ENCODE assay signal across 11 cellular contexts in genomic region chr12:112998997-112999767, GRCh38. TPM values are rescaled to one million over a fixed set of nuclear protein-coding genes. Genes with fewer than 3 reads are reported as not detected.
DNase-seq lines count a peak whose midpoint lies in the region; ATAC-seq and TF ChIP-seq lines count a peak whose summit lies in the region.
"Had no signal": no experiment of that assay in that cellular context is flagged by ENCODE, and none has a peak within 500 bp of the region (broad histone marks: within the 10 kb centered on the region; RNA-seq: fewer than 3 reads in every experiment).

No MANE protein-coding gene starts in this region.

- TF ChIP-seq CTCF in activated B cell treated with CpG ODN at 0.5 μM for 24 hours (IDR thresholded peaks at IDR 0.05) (no peak), gastroesophageal sphincter (IDR thresholded peaks at IDR 0.05) (no peak)

- H3K9me3 ChIP-seq in gastroesophageal sphincter: peaks cover 0 to 8% (median 0%) of the 10 kb centered on the region in 3 donors

- ATAC-seq in GM18508 (IDR thresholded peaks at IDR 0.05; ENCODE audit: insufficient read depth, unreplicated experiment) (peak; percentile 78), GM21526 (IDR thresholded peaks at IDR 0.05; ENCODE audit: low FRiP score, unreplicated experiment) (peak; percentile 97), HG03354 (IDR thresholded peaks at IDR 0.05; ENCODE audit: poor library complexity, severe bottlenecking, unreplicated experiment) (peak; percentile 98), activated B cell treated with CpG ODN at 0.5 μM for 24 hours (ENCODE audit: low read depth) (peak; percentile 95), gastroesophageal sphincter (no peak)
- ATAC-seq in activated CD8-positive, alpha-beta memory T cell treated with anti-CD3 and anti-CD28 coated beads, Interleukin-2, amount 10 ng/mL, durations not matched to agents 7 days and 5 days: no peak

- DNase-seq in activated B cell treated with CpG ODN at 0.5 μM for 24 hours: no peak
- DNase-seq in NCI-H446 (lab: John Stamatoyannopoulos, UW): no peak
- no peak for DNase-seq in amniotic stem cell (lab: John Stamatoyannopoulos, UW)
- no peak for DNase-seq in activated CD8-positive, alpha-beta memory T cell treated with anti-CD3 and anti-CD28 coated beads, Interleukin-2, amount 10 ng/mL, durations not matched to agents 7 days and 5 days
- DNase-seq: activated naive CD4-positive, alpha-beta T cell treated with anti-CD3 and anti-CD28 coated beads for 36 hours; DMS153; occipital lobe had no signal

- no peak overlapping the region for H3K27ac ChIP-seq in gastroesophageal sphincter

- CTCF ChIA-PET in activated B cell treated with CpG ODN at 0.5 μM for 24 hours (lab: Charles Lee): interaction anchor here (0.7 to 1.7 kb wide), 3 partner anchors 8 to 93 kb away, joined by 3 to 4 read pairs (median 3); partner anchors contain the start of gene OAS2
- CTCF ChIA-PET in activated CD8-positive, alpha-beta memory T cell treated with anti-CD3 and anti-CD28 coated beads, Interleukin-2, amount 10 ng/mL, durations not matched to agents 7 days and 5 days (lab: Charles Lee): interaction anchor here (1.0 kb wide), 1 partner anchor 11 kb away, joined by 3 read pairs; no protein-coding TSS in a partner anchor

- peak overlapping the region; percentile 79 for H3K27ac Mint-ChIP-seq in activated B cell treated with CpG ODN at 0.5 μM for 24 hours
- no peak overlapping the region for H3K27ac Mint-ChIP-seq in activated CD8-positive, alpha-beta memory T cell treated with anti-CD3 and anti-CD28 coated beads, Interleukin-2, amount 10 ng/mL, durations not matched to agents 7 days and 5 days

- no peaks in the 10 kb centered on the region for H3K4me1 ChIP-seq in gastroesophageal sphincter

- TF ChIP-seq EP300 in gastroesophageal sphincter (IDR thresholded peaks at IDR 0.05): no peak

- peaks cover 85% of the 10 kb centered on the region for H3K36me3 Mint-ChIP-seq in activated B cell treated with CpG ODN at 0.5 μM for 24 hours (ENCODE audit: low read depth)
- peaks cover 89% of the 10 kb centered on the region for H3K36me3 Mint-ChIP-seq in activated CD8-positive, alpha-beta memory T cell treated with anti-CD3 and anti-CD28 coated beads, Interleukin-2, amount 10 ng/mL, durations not matched to agents 7 days and 5 days

- peaks cover 4% of the 10 kb centered on the region for H3K27me3 ChIP-seq in gastroesophageal sphincter

- POLR2A ChIA-PET in activated B cell treated with CpG ODN at 0.5 μM for 24 hours (lab: Charles Lee): interaction anchor here (0.9 to 1.2 kb wide), 4 partner anchors 11 to 175 kb away, joined by 3 to 11 read pairs (median 3); partner anchors contain the start of genes OAS1 and OAS2

- H3K4me3 ChIP-seq in gastroesophageal sphincter: no peak overlapping the region

- TF ChIP-seq POLR2A in gastroesophageal sphincter (IDR thresholded peaks at IDR 0.05): no peak

- no peaks in the 10 kb centered on the region for H3K27me3 Mint-ChIP-seq in activated B cell treated with CpG ODN at 0.5 μM for 24 hours
- no peaks in the 10 kb centered on the region for H3K27me3 Mint-ChIP-seq in activated CD8-positive, alpha-beta memory T cell treated with anti-CD3 and anti-CD28 coated beads, Interleukin-2, amount 10 ng/mL, durations not matched to agents 7 days and 5 days

- intact Hi-C loops in activated B cell treated with CpG ODN at 0.5 μM for 24 hours (cut with micrococcal nuclease): loop anchor here (1.0 kb wide), 1 partner anchor 21 kb away; the partner anchor contains the start of gene OAS2

- H3K36me3 ChIP-seq in gastroesophageal sphincter: peaks cover 0 to 68% of the 10 kb centered on the region in 2 donors

- peaks cover 3% of the 10 kb centered on the region for H3K9me3 Mint-ChIP-seq in activated B cell treated with CpG ODN at 0.5 μM for 24 hours
- no peaks in the 10 kb centered on the region for H3K9me3 Mint-ChIP-seq in activated CD8-positive, alpha-beta memory T cell treated with anti-CD3 and anti-CD28 coated beads, Interleukin-2, amount 10 ng/mL, durations not matched to agents 7 days and 5 days (ENCODE audit: low read depth)
- H3K9me3 Mint-ChIP-seq: activated naive CD4-positive, alpha-beta T cell treated with anti-CD3 and anti-CD28 coated beads for 36 hours had no signal

- WGBS in gastroesophageal sphincter (ENCODE audit: low coverage in 1 of 2), 2 donors: 76 to 78% methylated on average over 10 to 11 of the region's 12 CpGs

- H3K4me1 Mint-ChIP-seq in activated B cell treated with CpG ODN at 0.5 μM for 24 hours: peaks cover 30% of the 10 kb centered on the region
- H3K4me1 Mint-ChIP-seq in activated CD8-positive, alpha-beta memory T cell treated with anti-CD3 and anti-CD28 coated beads, Interleukin-2, amount 10 ng/mL, durations not matched to agents 7 days and 5 days: peaks cover 4% of the 10 kb centered on the region

- H3K4me3 Mint-ChIP-seq in activated B cell treated with CpG ODN at 0.5 μM for 24 hours: peak overlapping the region; percentile 3
- H3K4me3 Mint-ChIP-seq in activated CD8-positive, alpha-beta memory T cell treated with anti-CD3 and anti-CD28 coated beads, Interleukin-2, amount 10 ng/mL, durations not matched to agents 7 days and 5 days: no peak overlapping the region
- H3K4me3 Mint-ChIP-seq: activated naive CD4-positive, alpha-beta T cell treated with anti-CD3 and anti-CD28 coated beads for 36 hours had no signal

RNA-seq across cellular contexts. Expression of gene OAS2, which starts 20.9 kb away (rescaled TPM):
- total RNA-seq in activated B cell treated with CpG ODN at 0.5 μM for 24 hours (46.0 and 51.9 TPM in 2 replicates), gastroesophageal sphincter (1 to 10 TPM; 6.5 to 10.0 (median 7.5) TPM)
- total RNA-seq in activated CD8-positive, alpha-beta memory T cell treated with anti-CD3 and anti-CD28 coated beads, Interleukin-2, amount 10 ng/mL, durations not matched to agents 7 days and 5 days: 100 to 1,000 TPM; 276 to 383 TPM

RNA-seq across cellular contexts. Expression of gene DTX1, which starts 57.3 kb away (rescaled TPM):
- total RNA-seq in activated B cell treated with CpG ODN at 0.5 μM for 24 hours: 75.3 and 79.4 TPM in 2 replicates
- total RNA-seq in activated CD8-positive, alpha-beta memory T cell treated with anti-CD3 and anti-CD28 coated beads, Interleukin-2, amount 10 ng/mL, durations not matched to agents 7 days and 5 days: under 1 TPM; 0.16 to 0.35 TPM
- total RNA-seq in gastroesophageal sphincter: 1 to 10 TPM; 2.3 to 9.5 (median 5.3) TPM

Comparison
In these comparisons a context has a peak if more than half of its experiments do, and no peak if none do; other contexts are left out.
1. ATAC-seq: peak in GM18508 (single experiment), GM21526 (single experiment), HG03354 (single experiment) and activated B cell treated with CpG ODN at 0.5 μM for 24 hours (single experiment); none in activated CD8-positive, alpha-beta memory T cell treated with anti-CD3 and anti-CD28 coated beads, Interleukin-2, amount 10 ng/mL, durations not matched to agents 7 days and 5 days (single experiment) and gastroesophageal sphincter (single experiment).